Comparison of ENCODE assay signal across 9 cellular contexts in the genomic region with DNA sequence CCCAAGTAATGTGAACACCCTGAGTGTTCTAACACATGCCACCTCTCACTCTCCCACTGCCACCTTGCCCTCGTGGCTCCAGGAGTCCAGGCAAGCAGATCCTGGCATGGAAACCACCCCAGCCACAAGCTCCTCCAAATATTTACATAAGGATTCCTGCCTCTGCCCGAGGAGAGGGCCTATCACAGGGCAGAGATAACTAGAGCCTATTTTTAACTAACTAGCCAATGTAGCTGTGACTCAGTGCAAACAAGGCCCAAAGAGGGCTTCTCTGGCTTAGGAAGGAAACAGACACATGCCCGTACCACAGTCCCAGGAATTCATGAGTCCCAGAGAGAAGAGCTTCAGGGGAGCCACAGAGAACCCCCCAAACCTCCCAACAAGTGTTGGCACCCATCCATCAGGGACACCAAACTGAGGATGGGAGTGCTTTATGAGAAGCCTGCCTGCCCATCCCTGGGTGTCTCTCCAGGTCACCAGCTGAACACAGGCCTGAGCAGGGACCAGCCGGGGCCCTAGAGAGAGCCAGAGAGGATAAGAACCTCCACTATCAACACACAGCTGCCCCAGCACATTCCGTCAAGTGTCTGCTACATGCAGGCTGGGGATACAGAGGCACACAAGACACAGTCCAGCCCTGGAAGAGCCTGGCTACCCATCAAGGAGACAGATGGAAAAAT. TPM values are rescaled to one million over a fixed set of nuclear protein-coding genes. Genes with fewer than 3 reads are reported as not detected.
DNase-seq lines count a peak whose midpoint lies in the region; ATAC-seq and FAIRE-seq lines count a peak whose summit lies in the region.
"Had no signal": no experiment of that assay in that cellular context is flagged by ENCODE, and none has a peak within 500 bp of the region (broad histone marks: within the 10 kb centered on the region; RNA-seq: fewer than 3 reads in every experiment).

No MANE protein-coding gene starts in this region.

- H3K4me3 Mint-ChIP-seq in activated T-cell treated with anti-CD3 and anti-CD28 coated beads, Interleukin-2, amount 50 U/mL, for 72 hours, result no peak overlapping the region
- H3K4me3 Mint-ChIP-seq in activated T-cell treated with anti-CD3 and anti-CD28 coated beads, Interleukin-2, amount 50 U/mL, for 4 hours, result no peak overlapping the region
- H3K4me3 Mint-ChIP-seq: CD4-positive, alpha-beta T cell had no signal

- peaks cover 4 to 13% of the 10 kb centered on the region in 2 donors for H3K36me3 Mint-ChIP-seq in activated T-cell treated with anti-CD3 and anti-CD28 coated beads, Interleukin-2, amount 50 U/mL, for 72 hours (ENCODE audit: insufficient read depth in 2 of 2)
- H3K36me3 Mint-ChIP-seq in activated T-cell treated with anti-CD3 and anti-CD28 coated beads, Interleukin-2, amount 50 U/mL, for 4 hours (ENCODE audit: insufficient read depth), result peaks cover 35% of the 10 kb centered on the region

- H3K27ac Mint-ChIP-seq in activated T-cell treated with anti-CD3 and anti-CD28 coated beads, Interleukin-2, amount 50 U/mL, for 72 hours, result peak overlapping the region; percentile 22
- H3K27ac Mint-ChIP-seq: CD4-positive, alpha-beta T cell had no signal

- no peak for DNase-seq in activated T-cell treated with anti-CD3 and anti-CD28 coated beads, Interleukin-2, amount 50 U/mL, for 72 hours
- no peak for DNase-seq in activated T-cell treated with anti-CD3 and anti-CD28 coated beads, Interleukin-2, amount 50 U/mL, for 4 hours
- DNase-seq in astrocyte of the hippocampus (ENCODE audit: low read depth, low spot score) (peak; percentile 79), left colon (peak; percentile 41 to 66), urothelium cell line (ENCODE audit: low spot score) (peak; percentile 51), hippocampal formation (lab: John Stamatoyannopoulos, UW) (no peak), cortex of kidney (lab: John Stamatoyannopoulos, UW) (no peak), HUDEP-2 (lab: John Stamatoyannopoulos, UW; ENCODE audit: unreplicated experiment in 76 of 76) (no peak)
- DNase-seq: CD4-positive, alpha-beta T cell had no signal

- H3K27me3 Mint-ChIP-seq in activated T-cell treated with anti-CD3 and anti-CD28 coated beads, Interleukin-2, amount 50 U/mL, for 72 hours (ENCODE audit: low read depth), result no peaks in the 10 kb centered on the region
- no peaks in the 10 kb centered on the region for H3K27me3 Mint-ChIP-seq in activated T-cell treated with anti-CD3 and anti-CD28 coated beads, Interleukin-2, amount 50 U/mL, for 4 hours (ENCODE audit: low read depth)
- H3K27me3 Mint-ChIP-seq: CD4-positive, alpha-beta T cell had no signal

- intact Hi-C loops in left colon (cut with DNase I, micrococcal nuclease), result no loop called here

- H3K4me1 Mint-ChIP-seq in activated T-cell treated with anti-CD3 and anti-CD28 coated beads, Interleukin-2, amount 50 U/mL, for 72 hours (ENCODE audit: low read depth), result peaks cover 73% of the 10 kb centered on the region
- peaks cover 55% of the 10 kb centered on the region for H3K4me1 Mint-ChIP-seq in activated T-cell treated with anti-CD3 and anti-CD28 coated beads, Interleukin-2, amount 50 U/mL, for 4 hours (ENCODE audit: low read depth)

- FAIRE-seq in urothelium cell line (lab: Jason Lieb, UNC), result no peak

- H3K9me3 Mint-ChIP-seq in activated T-cell treated with anti-CD3 and anti-CD28 coated beads, Interleukin-2, amount 50 U/mL, for 72 hours, result no peaks in the 10 kb centered on the region
- H3K9me3 Mint-ChIP-seq in activated T-cell treated with anti-CD3 and anti-CD28 coated beads, Interleukin-2, amount 50 U/mL, for 4 hours, result no peaks in the 10 kb centered on the region
- H3K9me3 Mint-ChIP-seq: CD4-positive, alpha-beta T cell had no signal

- no peak for ATAC-seq in activated T-cell treated with anti-CD3 and anti-CD28 coated beads, Interleukin-2, amount 50 U/mL, for 72 hours (replicated peaks in 1 of 2)
- no peak for ATAC-seq in activated T-cell treated with anti-CD3 and anti-CD28 coated beads, Interleukin-2, amount 50 U/mL, for 4 hours
- ATAC-seq in left colon, result peak; percentile 92

RNA-seq across cellular contexts. Expression of a gene that starts 9.2 kb away (rescaled TPM):
- 10 to 100 TPM; 17.6 to 25.1 TPM for total RNA-seq in activated T-cell treated with anti-CD3 and anti-CD28 coated beads, Interleukin-2, amount 50 U/mL, for 72 hours
- 1 to 10 TPM; 9.3 to 9.9 (median 9.8) TPM for total RNA-seq in activated T-cell treated with anti-CD3 and anti-CD28 coated beads, Interleukin-2, amount 50 U/mL, for 4 hours
- 10 to 100 TPM; 23.5 to 32.8 TPM for total RNA-seq in left colon

RNA-seq across cellular contexts. Expression of a gene that starts 40.8 kb away (rescaled TPM):
- total RNA-seq in activated T-cell treated with anti-CD3 and anti-CD28 coated beads, Interleukin-2, amount 50 U/mL, for 72 hours, result not detected
- total RNA-seq in activated T-cell treated with anti-CD3 and anti-CD28 coated beads, Interleukin-2, amount 50 U/mL, for 4 hours, result not detected
- total RNA-seq in left colon, result under 1 TPM in 1 of 2 donors, not detected in 1; 0.64 TPM

RNA-seq across cellular contexts. Expression of a gene that starts 43.2 kb away (rescaled TPM):
- total RNA-seq in activated T-cell treated with anti-CD3 and anti-CD28 coated beads, Interleukin-2, amount 50 U/mL, for 72 hours, result 10 to 100 TPM in 1 of 2 donors, 1 to 10 TPM in 1; 2.0 to 13.1 TPM
- total RNA-seq in activated T-cell treated with anti-CD3 and anti-CD28 coated beads, Interleukin-2, amount 50 U/mL, for 4 hours, result 1 to 10 TPM; 1.4 to 2.6 (median 1.6) TPM
- 1 to 10 TPM in 1 of 2 donors, under 1 TPM in 1; 0.67 to 1.1 TPM for total RNA-seq in left colon

Comparison
In these comparisons a context has a peak if more than half of its experiments do, and no peak if none do; other contexts are left out.
1. DNase-seq: peak in astrocyte of the hippocampus (single experiment), left colon (2 of 2) and urothelium cell line (single experiment); none in activated T-cell treated with anti-CD3 and anti-CD28 coated beads, Interleukin-2, amount 50 U/mL, for 72 hours (0 of 2), activated T-cell treated with anti-CD3 and anti-CD28 coated beads, Interleukin-2, amount 50 U/mL, for 4 hours (single experiment), hippocampal formation (0 of 2), cortex of kidney (single experiment) and HUDEP-2 (0 of 76).